ENCODE assay signal across 8 cellular contexts in the genomic region with DNA sequence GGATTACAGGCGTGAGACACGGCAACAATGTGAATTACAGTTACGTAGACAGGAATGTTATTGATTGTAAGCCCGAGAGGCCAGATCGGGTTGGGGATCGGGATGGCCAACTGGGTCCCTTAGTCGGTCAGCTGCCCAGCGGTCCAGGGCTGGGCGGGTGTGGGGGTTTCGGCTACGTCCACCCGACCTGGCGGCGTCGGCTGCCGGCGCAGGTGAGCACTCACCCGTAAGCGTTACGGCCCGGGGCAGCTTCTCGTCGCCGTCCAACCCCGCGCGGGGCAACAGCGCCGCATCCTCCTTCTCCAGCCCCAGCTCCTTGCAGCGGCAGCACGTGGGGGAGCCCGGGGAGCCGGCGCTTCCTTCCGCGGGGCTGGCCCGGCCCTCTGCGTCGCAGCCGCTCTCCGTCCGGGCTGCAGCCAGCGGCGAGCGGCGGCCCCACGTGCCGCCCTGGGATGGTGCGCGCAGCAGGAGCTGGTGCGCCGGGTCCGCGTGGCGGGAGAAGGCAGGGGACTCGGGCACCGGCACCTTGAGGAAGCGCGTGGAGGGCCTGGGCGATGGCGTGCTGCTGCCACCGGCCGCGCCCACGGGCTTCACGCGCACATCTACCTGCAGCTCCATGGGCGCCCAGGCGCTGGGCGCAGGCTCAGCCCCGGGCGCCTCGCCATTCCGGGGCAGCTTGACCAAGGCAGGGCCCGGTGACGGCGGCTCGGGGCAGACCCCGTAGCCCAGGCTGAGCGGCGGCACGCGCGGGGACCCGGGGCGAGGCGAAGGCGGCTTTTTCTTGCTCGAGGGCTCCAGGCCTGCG. TPM values are rescaled to one million over a fixed set of nuclear protein-coding genes. Genes with fewer than 3 reads are reported as not detected.
DNase-seq lines count a peak whose midpoint lies in the region; ATAC-seq, FAIRE-seq and TF ChIP-seq lines count a peak whose summit lies in the region.

No MANE protein-coding gene starts in this region.

- FAIRE-seq in K562 (lab: Jason Lieb, UNC) = no peak

- peak; percentile 12 for ATAC-seq in GM19023 (IDR thresholded peaks at IDR 0.05; ENCODE audit: unreplicated experiment)
- ATAC-seq in K562 = no peak
- ATAC-seq in right lobe of liver = peak; percentile 45 to 69 (median 56)

- H3K27ac ChIP-seq in K562 (ENCODE audit: extremely low read depth, low read depth, low read length) (no peak overlapping the region), right lobe of liver (no peak overlapping the region), thymus (ENCODE audit: low read depth) (no peak overlapping the region)

- H3K4me2 ChIP-seq in K562 (ENCODE audit: insufficient read depth, low read length) = no peak overlapping the region

- H3K4me1 ChIP-seq in K562 (replicated peaks in 1 of 2; ENCODE audit: control insufficient read depth in 2 of 2, insufficient read depth in 2 of 2, low read length in 2 of 2) (peaks cover 0 to 15% of the 10 kb centered on the region in 2 experiments; a peak in 3 of 5 replicates), right lobe of liver (peaks cover 0 to 12% (median 0%) of the 10 kb centered on the region in 4 donors), thymus (ENCODE audit: control insufficient read depth, insufficient read depth, low read length) (peaks cover 12% of the 10 kb centered on the region)

- in situ Hi-C loops in K562 (cut with MboI) = no loop called here

- no peak overlapping the region for H2AFZ ChIP-seq in K562 (ENCODE audit: low read depth, low read length)

- CTCF ChIA-PET in AG04449 (lab: Yijun Ruan, JAX) = interaction anchor here (0.7 to 1.2 kb wide), 3 partner anchors 13 to 119 kb away, joined by 3 to 4 read pairs (median 3); no protein-coding TSS in a partner anchor
- CTCF ChIA-PET in K562 (lab: Yijun Ruan, JAX; ENCODE audit: low intra/inter-chr PET ratio) = no interaction called here

- BruUV-seq in K562 (replicated peaks; lab: Mats Ljungman, UMichigan) = no TSS peak

- no peak for TF ChIP-seq RAD21 in K562 (CRISPR knock-in tag; conservative IDR thresholded peaks at IDR 0.05 in 1 of 2, IDR thresholded peaks at IDR 0.05 in 1 of 2)

- H3K9ac ChIP-seq in K562 (ENCODE audit: insufficient read depth in 1 of 2, low read depth in 2 of 2, low read length in 2 of 2) = no peak overlapping the region

- H3K27me3 ChIP-seq in K562 (ENCODE audit: control insufficient read depth in 2 of 2, insufficient read depth in 2 of 2, low read length in 2 of 2) = peaks cover 51 to 71% of the 10 kb centered on the region in 2 experiments
- H3K27me3 ChIP-seq in right lobe of liver = peaks cover 0 to 20% of the 10 kb centered on the region in 2 donors
- peaks cover 23% of the 10 kb centered on the region for H3K27me3 ChIP-seq in thymus (ENCODE audit: control insufficient read depth, insufficient read depth)

- H4K20me1 ChIP-seq in K562 (replicated peaks; ENCODE audit: control insufficient read depth, insufficient read depth, low read length) = peaks cover 3% of the 10 kb centered on the region; the same call in 1 of the 2 replicates

- DNase-seq in AG04449 (ENCODE audit: low read depth, low spot score) (no peak), K562 (ENCODE audit: extremely low read depth in 1 of 4, low spot score in 3 of 4) (peak in 1 of 4 experiments; percentile 12), right lobe of liver (peak in 1 of 3 donors; percentile 23), NCI-H1694 (lab: John Stamatoyannopoulos, UW) (no peak), epidermal melanocyte (ENCODE audit: insufficient read length, low spot score) (no peak)
- DNase-seq in Jurkat, Clone E6-1 (ENCODE audit: low read depth, low spot score) = no peak

- no peaks in the 10 kb centered on the region for H3K9me1 ChIP-seq in K562 (ENCODE audit: control insufficient read depth, insufficient read depth, low read length)

- H3K9me3 ChIP-seq in K562 (replicated peaks; ENCODE audit: control insufficient read depth, insufficient read depth, low read depth, low read length) = no peaks in the 10 kb centered on the region
- no peaks in the 10 kb centered on the region for H3K9me3 ChIP-seq in right lobe of liver
- H3K9me3 ChIP-seq in thymus (ENCODE audit: control insufficient read depth) = no peaks in the 10 kb centered on the region

- no peaks in the 10 kb centered on the region for H3K36me3 ChIP-seq in K562 (ENCODE audit: control insufficient read depth, insufficient read depth, low read length)
- H3K36me3 ChIP-seq in right lobe of liver = no peaks in the 10 kb centered on the region
- H3K36me3 ChIP-seq in thymus (ENCODE audit: control insufficient read depth, insufficient read depth) = no peaks in the 10 kb centered on the region

- 47% methylated on average over 77 of the region's 90 CpGs for WGBS in K562 (ENCODE audit: insufficient coverage, low coverage, missing lambda C conversion rate)
- WGBS in right lobe of liver (ENCODE audit: insufficient coverage, low coverage, low lambda C conversion rate, missing lambda C conversion rate) = 37% methylated on average over 3 of the region's 90 CpGs
- WGBS in thymus = 7% methylated on average over 90 of the region's 90 CpGs

- TF ChIP-seq EP300 in K562 (IDR thresholded peaks at IDR 0.05; ENCODE audit: low read length) = no peak

- TF ChIP-seq POLR2A in K562 (conservative IDR thresholded peaks at IDR 0.05) (no peak), right lobe of liver (IDR thresholded peaks at IDR 0.05) (no peak)

- no peak for TF ChIP-seq CTCF in AG04449 (IDR thresholded peaks at IDR 0.05; ENCODE audit: insufficient read depth, low read length, missing control alignments)
- no peak for TF ChIP-seq CTCF in K562 (IDR thresholded peaks at IDR 0.05 in 2 of 3, conservative IDR thresholded peaks at IDR 0.05 in 1 of 3; ENCODE audit: insufficient read depth in 2 of 3, low read depth in 1 of 3, low read length in 3 of 3)
- no peak for TF ChIP-seq CTCF in right lobe of liver (IDR thresholded peaks at IDR 0.05)

- H3K4me3 ChIP-seq in AG04449 (ENCODE audit: low read depth, low read length) (0 out of 2 replicates have a peak overlapping the region, but pooled peaks have one; percentile 3), K562 (no peak overlapping the region), right lobe of liver (peak overlapping the region in 2 of 3 donors; percentile 9 to 24), thymus (ENCODE audit: low read length) (peak overlapping the region; percentile 45)
- peak overlapping the region; percentile 15; the same call in 1 of the 2 replicates for H3K4me3 ChIP-seq in Jurkat, Clone E6-1 (ENCODE audit: low read length)

- POLR2A ChIA-PET in AG04449 (lab: Yijun Ruan, JAX) (no interaction called here), K562 (lab: Yijun Ruan, JAX) (interaction anchor here (0.6 to 1.4 kb wide), 3 partner anchors 9 to 48 kb away, joined by 3 to 5 read pairs (median 3); no protein-coding TSS in a partner anchor)

- H3K79me2 ChIP-seq in K562 (ENCODE audit: control insufficient read depth, insufficient read depth, low read length) = no peaks in the 10 kb centered on the region

- intact Hi-C loops in K562 (cut with micrococcal nuclease) = no loop called here
- intact Hi-C loops in right lobe of liver (cut with DNase I) = no loop called here

TF ChIP-seq in K562, 482 proteins besides CTCF, POLR2A, EP300 and RAD21 (continues in another document):
- TF ChIP-seq RBFOX2 (IDR thresholded peaks at IDR 0.05; ENCODE audit: low read depth, low read length) = no peak
- peak in 1 of 2 experiments; percentile 40; a peak in 1 of 4 replicates for TF ChIP-seq TEAD1 (CRISPR knock-in tag; IDR thresholded peaks at IDR 0.05)

RNA-seq across cellular contexts. Expression of a gene that starts 0.6 kb away (rescaled TPM):
- polyA plus RNA-seq in Jurkat, Clone E6-1 (2012; ENCODE audit: insufficient read depth, insufficient read length) = 0.39 TPM
- not detected in 2 replicates for total RNA-seq in K562 (2011; cell fraction: chromatin; rRNA removed; ENCODE audit: low replicate concordance)
- not detected in 2 replicates for total RNA-seq in K562 (2011; cell fraction: nucleolus; rRNA removed)
- total RNA-seq in K562 (2011; cell fraction: nucleoplasm; rRNA removed) = not detected in 2 replicates
- not detected in 2 replicates for total RNA-seq in K562 (2014; rRNA removed)
- not detected in 2 replicates for total RNA-seq in K562 (2014; rRNA removed; fragmentation: Illumina TruSeq; extraction: Trizol)
- not detected in 2 replicates for total RNA-seq in K562 (2015; rRNA removed; fragmentation: Illumina TruSeq; extraction: Trizol)
- total RNA-seq in K562 (2021) = not detected in 2 replicates
- polyA plus RNA-seq in K562 (2011; rRNA removed) = not detected in 2 replicates
- not detected in 2 replicates for polyA plus RNA-seq in K562 (2011; cell fraction: cytosol; rRNA removed)
- polyA plus RNA-seq in K562 (2011; cell fraction: nucleus; rRNA removed) = not detected in 2 replicates
- polyA plus RNA-seq in K562 (2012) = 0.04 TPM in 1 of 2 replicates, not detected in the other
- not detected in 2 replicates for polyA plus RNA-seq in K562 (2014; fragmentation: Illumina TruSeq; extraction: Trizol)
- polyA plus RNA-seq in K562 (2014; fragmentation: Nextera tagmentation; extraction: Ambion mirVana) = not detected
- polyA plus RNA-seq in K562 (2014; rRNA removed) = not detected in 2 replicates
- not detected in 2 replicates for polyA minus RNA-seq in K562 (2011; rRNA and poly(A)+ RNA removed)
- polyA minus RNA-seq in K562 (2011; cell fraction: cytosol; rRNA and poly(A)+ RNA removed) = not detected in 2 replicates
- not detected in 2 replicates for polyA minus RNA-seq in K562 (2011; cell fraction: nucleus; rRNA and poly(A)+ RNA removed)
- not detected for total RNA-seq in right lobe of liver
- polyA plus RNA-seq in thymus = 1.9 TPM

RNA-seq across cellular contexts. Expression of a gene that starts 40.6 kb away (rescaled TPM):
- polyA plus RNA-seq in Jurkat, Clone E6-1 (2012; ENCODE audit: insufficient read depth, insufficient read length) = not detected
- 0.32 and 1.4 TPM in 2 replicates for total RNA-seq in K562 (2011; cell fraction: chromatin; rRNA removed; ENCODE audit: low replicate concordance)
- total RNA-seq in K562 (2011; cell fraction: nucleolus; rRNA removed) = 2.3 and 3.4 TPM in 2 replicates
- total RNA-seq in K562 (2011; cell fraction: nucleoplasm; rRNA removed) = 0.92 and 1.5 TPM in 2 replicates
- 1.6 and 4.1 TPM in 2 replicates for total RNA-seq in K562 (2014; rRNA removed)
- 0.73 and 0.87 TPM in 2 replicates for total RNA-seq in K562 (2014; rRNA removed; fragmentation: Illumina TruSeq; extraction: Trizol)
- total RNA-seq in K562 (2015; rRNA removed; fragmentation: Illumina TruSeq; extraction: Trizol) = 1.5 and 1.8 TPM in 2 replicates
- 5.4 and 5.5 TPM in 2 replicates for total RNA-seq in K562 (2021)
- 0.84 and 26.0 TPM in 2 replicates for polyA plus RNA-seq in K562 (2011; rRNA removed)
- 4.2 and 37.0 TPM in 2 replicates for polyA plus RNA-seq in K562 (2011; cell fraction: cytosol; rRNA removed)
- 2.4 and 31.5 TPM in 2 replicates for polyA plus RNA-seq in K562 (2011; cell fraction: nucleus; rRNA removed)
- 4.2 and 5.7 TPM in 2 replicates for polyA plus RNA-seq in K562 (2012)
- 1.9 and 2.9 TPM in 2 replicates for polyA plus RNA-seq in K562 (2014; fragmentation: Illumina TruSeq; extraction: Trizol)
- polyA plus RNA-seq in K562 (2014; fragmentation: Nextera tagmentation; extraction: Ambion mirVana) = 1 to 10 TPM in 1 of 2 experiments, under 1 TPM in 1; 0.94 to 2.1 TPM
- 5.3 and 7.1 TPM in 2 replicates for polyA plus RNA-seq in K562 (2014; rRNA removed)
- 2.2 TPM in 1 of 2 replicates, not detected in the other for polyA minus RNA-seq in K562 (2011; rRNA and poly(A)+ RNA removed)
- 2.9 TPM in 1 of 2 replicates, not detected in the other for polyA minus RNA-seq in K562 (2011; cell fraction: cytosol; rRNA and poly(A)+ RNA removed)
- 0.67 and 9.7 TPM in 2 replicates for polyA minus RNA-seq in K562 (2011; cell fraction: nucleus; rRNA and poly(A)+ RNA removed)
- total RNA-seq in right lobe of liver = not detected
- 0.41 TPM for polyA plus RNA-seq in thymus
